Comparison of ENCODE assay signal across 8 cellular contexts in the genomic region with DNA sequence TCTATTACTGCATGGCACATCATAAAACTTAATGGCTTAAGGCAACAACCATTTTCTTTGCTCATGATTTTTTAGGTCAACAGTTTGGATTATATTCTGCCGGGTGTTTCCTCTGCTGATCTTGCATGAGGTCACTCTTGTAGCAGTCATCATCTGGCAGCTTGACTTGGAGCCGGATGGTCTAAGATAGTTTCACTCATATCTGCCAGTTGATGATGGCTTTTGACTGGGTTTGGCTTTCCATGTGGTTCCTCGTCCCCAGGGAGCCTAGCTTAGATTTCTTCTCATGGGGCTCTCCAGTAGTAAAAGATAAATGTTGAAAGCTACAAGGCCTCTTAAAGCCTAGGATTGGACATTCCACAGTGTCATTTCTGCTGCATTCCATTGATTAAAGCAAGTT. TPM values are rescaled to one million over a fixed set of nuclear protein-coding genes. Genes with fewer than 3 reads are reported as not detected.
DNase-seq lines count a peak whose midpoint lies in the region; ATAC-seq and TF ChIP-seq lines count a peak whose summit lies in the region.

No MANE protein-coding gene starts in this region.

- TF ChIP-seq POLR2A in heart left ventricle (IDR thresholded peaks at IDR 0.05) = no peak

- peak overlapping the region; percentile 79 for H3K4me3 Mint-ChIP-seq in activated CD4-positive, alpha-beta T cell treated with anti-CD3 and anti-CD28 coated beads, Interleukin-2, amount 10 ng/mL, durations not matched to agents 24 days and 14 days

- ATAC-seq in GM18909 (IDR thresholded peaks at IDR 0.05; ENCODE audit: poor library complexity, unreplicated experiment) (peak; percentile 67), HG03460 (IDR thresholded peaks at IDR 0.05; ENCODE audit: unreplicated experiment) (peak; percentile 65), heart left ventricle (peak; percentile 62 to 92 (median 88))

- peaks cover 27% of the 10 kb centered on the region for H3K36me3 Mint-ChIP-seq in activated CD4-positive, alpha-beta T cell treated with anti-CD3 and anti-CD28 coated beads, Interleukin-2, amount 10 ng/mL, durations not matched to agents 24 days and 14 days (ENCODE audit: low read depth)

- peak overlapping the region; percentile 92 for H3K27ac Mint-ChIP-seq in activated CD4-positive, alpha-beta T cell treated with anti-CD3 and anti-CD28 coated beads, Interleukin-2, amount 10 ng/mL, durations not matched to agents 24 days and 14 days

- 2 to 7% (median 3%) methylated on average over 3 of the region's 3 CpGs for WGBS in heart left ventricle, 4 donors

- peaks cover 0 to 64% (median 42%) of the 10 kb centered on the region in 12 donors for H3K4me1 ChIP-seq in heart left ventricle

- DNase-seq in Ammon's horn (ENCODE audit: low spot score) = peak; percentile 31
- DNase-seq in activated CD4-positive, alpha-beta T cell treated with anti-CD3 and anti-CD28 coated beads, Interleukin-2, amount 10 ng/mL, durations not matched to agents 24 days and 14 days = peak; percentile 68
- DNase-seq in heart left ventricle = peak in 4 of 5 donors; percentile 73 to 82 (median 78)
- DNase-seq in superior temporal gyrus (ENCODE audit: extremely low spot score) = peak; percentile 63
- DNase-seq in stimulated activated CD4-positive, alpha-beta T cell treated with anti-CD3 and anti-CD28 coated beads, Interleukin-2, amount 100 ng/mL, for 48 hours = no peak
- DNase-seq in SKM-1 (lab: John Stamatoyannopoulos, UW; ENCODE audit: unreplicated experiment) = no peak

- no peaks in the 10 kb centered on the region for H3K27me3 Mint-ChIP-seq in activated CD4-positive, alpha-beta T cell treated with anti-CD3 and anti-CD28 coated beads, Interleukin-2, amount 10 ng/mL, durations not matched to agents 24 days and 14 days

- TF ChIP-seq CTCF in heart left ventricle (IDR thresholded peaks at IDR 0.05) = no peak

- H3K27me3 ChIP-seq in heart left ventricle = no peaks in the 10 kb centered on the region

- peaks cover 3% of the 10 kb centered on the region for H3K9me3 Mint-ChIP-seq in activated CD4-positive, alpha-beta T cell treated with anti-CD3 and anti-CD28 coated beads, Interleukin-2, amount 10 ng/mL, durations not matched to agents 24 days and 14 days

- H3K27ac ChIP-seq in heart left ventricle = peak overlapping the region in 10 of 12 donors; percentile 14 to 69 (median 46)

- intact Hi-C loops in activated CD4-positive, alpha-beta T cell treated with anti-CD3 and anti-CD28 coated beads, Interleukin-2, amount 10 ng/mL, durations not matched to agents 24 days and 14 days (cut with micrococcal nuclease) = loop anchor here (5.0 kb wide), 1 partner anchor 39 kb away; no protein-coding TSS in a partner anchor
- intact Hi-C loops in heart left ventricle (cut with DNase I) = no loop called here

- H3K4me3 ChIP-seq in heart left ventricle = no peak overlapping the region

- peaks cover 0 to 5% (median 0%) of the 10 kb centered on the region in 12 donors for H3K9me3 ChIP-seq in heart left ventricle

- H3K36me3 ChIP-seq in heart left ventricle = no peaks in the 10 kb centered on the region

- H3K4me1 Mint-ChIP-seq in activated CD4-positive, alpha-beta T cell treated with anti-CD3 and anti-CD28 coated beads, Interleukin-2, amount 10 ng/mL, durations not matched to agents 24 days and 14 days = peaks cover 58% of the 10 kb centered on the region

RNA-seq across cellular contexts. Expression of gene LNPEP, which starts 27.4 kb away (rescaled TPM):
- 38.2 and 39.4 TPM in 2 replicates for total RNA-seq in activated CD4-positive, alpha-beta T cell treated with anti-CD3 and anti-CD28 coated beads, Interleukin-2, amount 10 ng/mL, durations not matched to agents 24 days and 14 days
- 10 to 100 TPM; 47.4 to 82.2 (median 56.3) TPM for total RNA-seq in heart left ventricle
- 10 to 100 TPM in 1 of 2 donors, 1 to 10 TPM in 1; 8.6 to 12.5 TPM for polyA plus RNA-seq in heart left ventricle

Comparison
In these comparisons a context has a peak if more than half of its experiments do, and no peak if none do; other contexts are left out.
1. DNase-seq: peak in Ammon's horn (single experiment), activated CD4-positive, alpha-beta T cell treated with anti-CD3 and anti-CD28 coated beads, Interleukin-2, amount 10 ng/mL, durations not matched to agents 24 days and 14 days (single experiment), heart left ventricle (4 of 5) and superior temporal gyrus (single experiment); none in stimulated activated CD4-positive, alpha-beta T cell treated with anti-CD3 and anti-CD28 coated beads, Interleukin-2, amount 100 ng/mL, for 48 hours (0 of 2) and SKM-1 (single experiment).
2. Peak in every context shown above with its lines, with median percentiles within 50 percentile points of each other: ATAC-seq.